Comparison of ENCODE assay signal across 26 cellular contexts in the genomic region with DNA sequence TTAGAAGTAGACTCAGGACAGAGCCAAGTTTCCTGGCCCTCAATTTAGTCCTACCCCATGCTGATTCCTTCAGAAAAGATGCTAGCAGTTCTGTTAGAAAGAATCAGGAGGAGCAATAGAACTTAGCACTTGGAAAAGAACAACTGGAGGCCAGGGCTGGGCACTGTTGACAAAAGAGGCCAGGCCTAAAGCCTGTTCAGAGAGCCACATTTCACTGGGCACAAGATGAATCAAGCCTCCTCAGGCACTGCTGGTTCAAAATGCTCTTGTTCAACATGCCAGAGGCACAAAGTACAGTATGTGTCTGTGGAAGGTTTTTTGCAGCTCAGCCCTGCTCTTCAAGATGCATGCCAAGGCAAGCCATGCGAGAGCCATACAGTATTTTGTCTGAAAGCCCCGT. TPM values are rescaled to one million over a fixed set of nuclear protein-coding genes. Genes with fewer than 3 reads are reported as not detected.
DNase-seq lines count a peak whose midpoint lies in the region; ATAC-seq and TF ChIP-seq lines count a peak whose summit lies in the region.
"Had no signal": no experiment of that assay in that cellular context is flagged by ENCODE, and none has a peak within 500 bp of the region (broad histone marks: within the 10 kb centered on the region; RNA-seq: fewer than 3 reads in every experiment).

No MANE protein-coding gene starts in this region.

- TF ChIP-seq POLR2A in testis (IDR thresholded peaks at IDR 0.05), result no peak

- no peaks in the 10 kb centered on the region for H3K27me3 ChIP-seq in testis
- H3K27me3 ChIP-seq: cardiac muscle cell, heart right ventricle had no signal

- DNase-seq in DMS79 treated with DMSO at 0.1 percent for 48 hours (lab: John Stamatoyannopoulos, UW), result peak; percentile 49
- DNase-seq in DMS79 (lab: John Stamatoyannopoulos, UW), result no peak
- DNase-seq in epithelial cell of esophagus (ENCODE audit: low read depth), result peak; percentile 34
- no peak for DNase-seq in mesothelial cell of epicardium (ENCODE audit: low spot score in 2 of 2, unreplicated experiment in 2 of 2)
- no peak for DNase-seq in testis
- DNase-seq in activated naive CD4-positive, alpha-beta T cell (lab: John Stamatoyannopoulos, UW), result no peak
- no peak for DNase-seq in activated CD8-positive, alpha-beta memory T cell treated with anti-CD3 and anti-CD28 coated beads, Interleukin-2, amount 50 U/mL, for 4 hours
- no peak for DNase-seq in stimulated activated naive CD8-positive, alpha-beta T cell treated with anti-CD3 and anti-CD28 coated beads, Interleukin-15, Interleukin-2, amounts not matched to agents 100 U/mL and 50 U/mL, for 24 hours
- DNase-seq: 8988T; activated CD4-positive, alpha-beta T cell treated with anti-CD3 and anti-CD28 coated beads, Interleukin-2, amount 50 U/mL, for 4 hours; activated naive CD4-positive, alpha-beta T cell treated with Interleukin-2 at 50 U/mL for 16 hours; activated T-cell treated with anti-CD3 and anti-CD28 coated beads for 4 hours; CD8-positive, alpha-beta T cell; cortex of kidney; heart right ventricle; left ventricle myocardium inferior; MM.1S; NCI-H1436; NCI-H2107; stimulated activated naive B cell treated with anti-CD40 and anti-IgM and Interleukin-4, amounts not matched to agents 10 μg/mL and 1 μg/mL and 100 μg/mL, for 72 hours had no signal

- ATAC-seq in stimulated activated naive CD8-positive, alpha-beta T cell treated with anti-CD3 and anti-CD28 coated beads, Interleukin-15, Interleukin-2, amounts not matched to agents 100 U/mL and 50 U/mL, for 24 hours, result no peak
- ATAC-seq: CD8-positive, alpha-beta T cell; SK-N-SH treated with all-trans-retinoic acid at 6 μM for 48 hours; stimulated activated naive B cell treated with anti-CD40 and anti-IgM and Interleukin-4, amounts not matched to agents 10 μg/mL and 1 μg/mL and 100 μg/mL, for 72 hours; WTC11 had no signal

- H3K36me3 ChIP-seq in testis (ENCODE audit: low read depth, missing control alignments), result no peaks in the 10 kb centered on the region
- H3K36me3 ChIP-seq: cardiac muscle cell, heart right ventricle, left ventricle myocardium inferior had no signal

- H3K4me3 Mint-ChIP-seq in mesothelial cell of epicardium, result no peak overlapping the region
- H3K4me3 Mint-ChIP-seq: CD8-positive, alpha-beta T cell; stimulated activated naive B cell treated with anti-CD40 and anti-IgM and Interleukin-4, amounts not matched to agents 10 μg/mL and 1 μg/mL and 100 μg/mL, for 72 hours; WTC11 had no signal

- H3K4me3 ChIP-seq in epithelial cell of esophagus (ENCODE audit: low read length), result no peak overlapping the region
- H3K4me3 ChIP-seq in testis, result no peak overlapping the region
- H3K4me3 ChIP-seq: cardiac muscle cell, heart right ventricle, left ventricle myocardium inferior, skin epidermis had no signal

- H3K27me3 Mint-ChIP-seq in mesothelial cell of epicardium (ENCODE audit: low read depth), result no peaks in the 10 kb centered on the region
- H3K27me3 Mint-ChIP-seq: stimulated activated naive B cell treated with anti-CD40 and anti-IgM and Interleukin-4, amounts not matched to agents 10 μg/mL and 1 μg/mL and 100 μg/mL, for 72 hours had no signal

- H3K36me3 Mint-ChIP-seq in mesothelial cell of epicardium, result no peaks in the 10 kb centered on the region
- H3K36me3 Mint-ChIP-seq: WTC11 had no signal

- intact Hi-C loops in testis (cut with DNase I; ENCODE audit: low total_unique reads), result no loop called here

- 47 to 67% methylated on average over 2 of the region's 2 CpGs for WGBS in testis, 2 donors

- peaks cover 20% of the 10 kb centered on the region for H3K4me1 ChIP-seq in testis

- no peaks in the 10 kb centered on the region for H3K9me3 Mint-ChIP-seq in mesothelial cell of epicardium
- H3K9me3 Mint-ChIP-seq: CD8-positive, alpha-beta T cell; stimulated activated naive B cell treated with anti-CD40 and anti-IgM and Interleukin-4, amounts not matched to agents 10 μg/mL and 1 μg/mL and 100 μg/mL, for 72 hours; WTC11 had no signal

- H3K4me1 Mint-ChIP-seq in mesothelial cell of epicardium, result peaks cover 60% of the 10 kb centered on the region

- no peak for TF ChIP-seq CTCF in epithelial cell of esophagus (IDR thresholded peaks at IDR 0.05; ENCODE audit: insufficient read depth, low read depth, low read length, missing control alignments)
- no peak for TF ChIP-seq CTCF in mesothelial cell of epicardium (IDR thresholded peaks at IDR 0.05; ENCODE audit: unreplicated experiment)
- no peak for TF ChIP-seq CTCF in testis (IDR thresholded peaks at IDR 0.05)

- H3K9me3 ChIP-seq in testis, result no peaks in the 10 kb centered on the region
- H3K9me3 ChIP-seq: heart right ventricle, left ventricle myocardium inferior had no signal

- H3K27ac Mint-ChIP-seq in mesothelial cell of epicardium, result peak overlapping the region; percentile 89
- H3K27ac Mint-ChIP-seq: CD8-positive, alpha-beta T cell; stimulated activated naive B cell treated with anti-CD40 and anti-IgM and Interleukin-4, amounts not matched to agents 10 μg/mL and 1 μg/mL and 100 μg/mL, for 72 hours; WTC11 had no signal

- peak overlapping the region; percentile 16 to 65 for H3K27ac ChIP-seq in testis
- H3K27ac ChIP-seq: heart right ventricle, left ventricle myocardium inferior, RWPE1 had no signal

RNA-seq across cellular contexts. Expression of a gene that starts 53.6 kb away (rescaled TPM):
- 22.7 to 26.1 TPM (median 24.7 TPM) in 3 replicates for total RNA-seq in mesothelial cell of epicardium
- 10 to 100 TPM; 16.7 to 25.5 TPM for total RNA-seq in testis
- 15.3 TPM for polyA plus RNA-seq in testis (ENCODE audit: insufficient read depth, low read depth, low replicate concordance)
- total RNA-seq: pulmonary artery endothelial cell had no signal

Comparison
In these comparisons a context has a peak if more than half of its experiments do, and no peak if none do; other contexts are left out.
1. DNase-seq: peak in DMS79 treated with DMSO at 0.1 percent for 48 hours (single experiment) and epithelial cell of esophagus (single experiment); none in DMS79 (single experiment), mesothelial cell of epicardium (0 of 2), testis (single experiment), activated naive CD4-positive, alpha-beta T cell (0 of 4), activated CD8-positive, alpha-beta memory T cell treated with anti-CD3 and anti-CD28 coated beads, Interleukin-2, amount 50 U/mL, for 4 hours (single experiment) and stimulated activated naive CD8-positive, alpha-beta T cell treated with anti-CD3 and anti-CD28 coated beads, Interleukin-15, Interleukin-2, amounts not matched to agents 100 U/mL and 50 U/mL, for 24 hours (single experiment).